ENCODE assay signal across 25 cellular contexts in the genomic region with DNA sequence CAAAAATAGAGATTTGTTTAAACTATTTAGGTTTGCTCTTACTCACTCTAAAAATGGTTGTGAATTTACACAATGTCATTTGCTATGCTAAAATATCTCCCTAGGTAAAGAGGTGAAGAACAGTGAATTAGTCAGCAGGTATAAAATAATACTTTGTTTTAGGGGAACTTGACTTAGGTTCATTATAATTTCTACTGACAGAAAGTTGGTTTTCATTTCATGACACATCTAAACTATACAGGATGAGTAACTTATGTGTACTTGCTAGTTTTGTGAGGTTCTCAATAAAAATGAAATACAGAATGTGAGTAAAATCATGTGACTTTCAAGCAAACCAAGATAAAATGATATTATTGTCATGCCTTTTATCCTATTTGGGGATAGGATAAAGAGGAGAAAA.
DNase-seq lines count a peak whose midpoint lies in the region; ATAC-seq and TF ChIP-seq lines count a peak whose summit lies in the region.
"Had no signal": no experiment of that assay in that cellular context is flagged by ENCODE, and none has a peak within 500 bp of the region (broad histone marks: within the 10 kb centered on the region; RNA-seq: fewer than 3 reads in every experiment).

No MANE protein-coding gene starts in this region.

- TF ChIP-seq CTCF in left ventricle myocardium inferior (IDR thresholded peaks at IDR 0.05; ENCODE audit: borderline replicate concordance): no peak
- TF ChIP-seq CTCF in right atrium auricular region (IDR thresholded peaks at IDR 0.05): no peak
- TF ChIP-seq CTCF in WTC11 (IDR thresholded peaks at IDR 0.05): no peak

- H3K9me3 Mint-ChIP-seq in activated naive CD8-positive, alpha-beta T cell treated with anti-CD3 and anti-CD28 coated beads for 36 hours: peaks cover 10% of the 10 kb centered on the region
- no peaks in the 10 kb centered on the region for H3K9me3 Mint-ChIP-seq in stimulated activated naive CD8-positive, alpha-beta T cell treated with anti-CD3 and anti-CD28 coated beads, Interleukin-15, Interleukin-2, amounts not matched to agents 100 ng/mL and 50 ng/mL, for 24 hours
- 0 out of 2 replicates have a peak, but pooled peaks cover 3% of the 10 kb centered on the region for H3K9me3 Mint-ChIP-seq in WTC11

- H3K36me3 ChIP-seq in left ventricle myocardium inferior: peaks cover 36% of the 10 kb centered on the region
- peaks cover 9% of the 10 kb centered on the region for H3K36me3 ChIP-seq in right atrium auricular region
- H3K36me3 ChIP-seq: uterus had no signal

- intact Hi-C loops in left ventricle myocardium inferior (cut with micrococcal nuclease): no loop called here

- peaks cover 31% of the 10 kb centered on the region for H3K4me1 ChIP-seq in left ventricle myocardium inferior
- H3K4me1 ChIP-seq in right atrium auricular region: peaks cover 0 to 12% of the 10 kb centered on the region in 2 donors
- H3K4me1 ChIP-seq: Caco-2, uterus had no signal

- CTCF ChIA-PET in WTC11 (lab: Charles Lee): interaction anchor here (1.4 kb wide), 1 partner anchor 97 kb away, joined by 7 read pairs; no protein-coding TSS in a partner anchor

- no peak for DNase-seq in activated CD4-positive, CD25-positive, alpha-beta regulatory T cell treated with anti-CD3 and anti-CD28 coated beads, Interleukin-2, amount 50 U/mL, for 72 hours
- DNase-seq in left ventricle myocardium inferior (no peak), right atrium auricular region (ENCODE audit: low spot score) (no peak), hippocampal formation (lab: John Stamatoyannopoulos, UW) (no peak), WTC11 (ENCODE audit: low spot score) (no peak)
- no peak for DNase-seq in activated naive CD8-positive, alpha-beta T cell treated with anti-CD3 and anti-CD28 coated beads for 36 hours
- DNase-seq: 8988T; activated CD4-positive, CD25-positive, alpha-beta regulatory T cell; Caco-2; central memory CD4-positive, alpha-beta T cell; cortex of kidney; effector memory CD4-positive, alpha-beta T cell; left colon; NCI-H1092 treated with DMSO at 0.1 percent for 48 hours; NCI-H187; NCI-H446 treated with DMSO at 0.1 percent for 48 hours; NCI-H82; RPMI8226; small intestine; stomach; uterus had no signal

- peak overlapping the region; percentile 71 for H3K27ac Mint-ChIP-seq in activated naive CD8-positive, alpha-beta T cell treated with anti-CD3 and anti-CD28 coated beads for 36 hours
- peak overlapping the region; percentile 34 for H3K27ac Mint-ChIP-seq in stimulated activated naive CD8-positive, alpha-beta T cell treated with anti-CD3 and anti-CD28 coated beads, Interleukin-15, Interleukin-2, amounts not matched to agents 100 ng/mL and 50 ng/mL, for 24 hours
- no peak overlapping the region for H3K27ac Mint-ChIP-seq in WTC11

- no peaks in the 10 kb centered on the region for H3K27me3 Mint-ChIP-seq in activated naive CD8-positive, alpha-beta T cell treated with anti-CD3 and anti-CD28 coated beads for 36 hours
- no peaks in the 10 kb centered on the region for H3K27me3 Mint-ChIP-seq in stimulated activated naive CD8-positive, alpha-beta T cell treated with anti-CD3 and anti-CD28 coated beads, Interleukin-15, Interleukin-2, amounts not matched to agents 100 ng/mL and 50 ng/mL, for 24 hours
- H3K27me3 Mint-ChIP-seq in WTC11 (ENCODE audit: low read depth): no peaks in the 10 kb centered on the region

- H3K4me1 Mint-ChIP-seq in activated naive CD8-positive, alpha-beta T cell treated with anti-CD3 and anti-CD28 coated beads for 36 hours: peaks cover 25% of the 10 kb centered on the region
- H3K4me1 Mint-ChIP-seq in stimulated activated naive CD8-positive, alpha-beta T cell treated with anti-CD3 and anti-CD28 coated beads, Interleukin-15, Interleukin-2, amounts not matched to agents 100 ng/mL and 50 ng/mL, for 24 hours (ENCODE audit: low read depth): peaks cover 29% of the 10 kb centered on the region
- peaks cover 7% of the 10 kb centered on the region for H3K4me1 Mint-ChIP-seq in WTC11

- H3K27ac ChIP-seq in left ventricle myocardium inferior (replicated peaks) (peak overlapping the region; percentile 58), right atrium auricular region (no peak overlapping the region)
- H3K27ac ChIP-seq: C4-2B, stomach, uterus had no signal

- H3K36me3 Mint-ChIP-seq in activated naive CD8-positive, alpha-beta T cell treated with anti-CD3 and anti-CD28 coated beads for 36 hours: peaks cover 66% of the 10 kb centered on the region
- H3K36me3 Mint-ChIP-seq in stimulated activated naive CD8-positive, alpha-beta T cell treated with anti-CD3 and anti-CD28 coated beads, Interleukin-15, Interleukin-2, amounts not matched to agents 100 ng/mL and 50 ng/mL, for 24 hours (ENCODE audit: low read depth): peaks cover 86% of the 10 kb centered on the region
- H3K36me3 Mint-ChIP-seq in WTC11: peaks cover 9% of the 10 kb centered on the region

- no peaks in the 10 kb centered on the region for H3K27me3 ChIP-seq in left ventricle myocardium inferior (ENCODE audit: low read depth)
- H3K27me3 ChIP-seq in right atrium auricular region: no peaks in the 10 kb centered on the region
- H3K27me3 ChIP-seq: stomach, uterus had no signal

- POLR2A ChIA-PET in WTC11 (lab: Charles Lee): no interaction called here

- no peak overlapping the region for H3K4me3 Mint-ChIP-seq in activated naive CD8-positive, alpha-beta T cell treated with anti-CD3 and anti-CD28 coated beads for 36 hours
- H3K4me3 Mint-ChIP-seq in stimulated activated naive CD8-positive, alpha-beta T cell treated with anti-CD3 and anti-CD28 coated beads, Interleukin-15, Interleukin-2, amounts not matched to agents 100 ng/mL and 50 ng/mL, for 24 hours: peak overlapping the region; percentile 42
- no peak overlapping the region for H3K4me3 Mint-ChIP-seq in WTC11

- H3K9me3 ChIP-seq in left ventricle myocardium inferior (replicated peaks) (no peaks in the 10 kb centered on the region), right atrium auricular region (no peaks in the 10 kb centered on the region)
- H3K9me3 ChIP-seq: Caco-2, stomach, uterus had no signal

- H3K4me3 ChIP-seq in left ventricle myocardium inferior: no peak overlapping the region
- H3K4me3 ChIP-seq in right atrium auricular region: no peak overlapping the region
- H3K4me3 ChIP-seq: K562, stomach, uterus had no signal

- peak; percentile 77 to 83 for ATAC-seq in activated CD4-positive, CD25-positive, alpha-beta regulatory T cell treated with anti-CD3 and anti-CD28 coated beads, Interleukin-2, amount 50 U/mL, for 24 hours
- ATAC-seq in WTC11: no peak
- ATAC-seq: K562, left colon had no signal

TF ChIP-seq in WTC11, 78 proteins besides CTCF, POLR2A, EP300 and RAD21:
- no peak for TF ChIP-seq FOXP1 (CRISPR knock-in tag; IDR thresholded peaks at IDR 0.05; ENCODE audit: borderline replicate concordance)
